In the genomic region with DNA sequence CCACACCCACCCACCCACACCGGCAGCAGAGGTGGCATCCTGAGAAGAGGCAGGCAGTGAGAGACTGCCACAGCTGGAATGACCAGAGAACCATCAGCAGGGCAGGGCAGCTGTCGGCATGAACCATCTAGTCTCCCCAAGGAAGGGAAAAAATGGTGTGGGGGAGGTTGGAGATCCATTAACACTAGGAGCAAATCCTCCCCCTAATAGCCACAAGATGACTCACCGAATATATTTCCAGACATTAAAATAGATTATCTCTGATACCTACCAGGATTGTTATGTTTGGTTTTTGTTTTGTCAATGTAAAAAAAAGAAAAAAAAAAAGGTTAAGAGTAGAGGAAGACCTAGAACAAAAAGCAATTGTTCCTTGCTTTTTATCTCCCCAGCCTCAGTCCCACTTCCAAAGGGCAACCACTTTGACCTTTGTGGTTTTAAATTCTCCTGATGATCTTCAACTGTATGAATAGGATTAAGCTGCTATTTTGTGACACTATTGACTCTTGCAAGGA, we compare ENCODE assay signal across 13 cellular contexts. TPM values are rescaled to one million over a fixed set of nuclear protein-coding genes. Genes with fewer than 3 reads are reported as not detected.
A peak's percentile ranks its signal among the peaks of the same experiment; 100 is the strongest.
DNase-seq lines count a peak whose midpoint lies in the region; ATAC-seq, FAIRE-seq and TF ChIP-seq lines count a peak whose summit lies in the region.
"Had no signal": no experiment of that assay in that cellular context is flagged by ENCODE, and none has a peak within 500 bp of the region (broad histone marks: within the 10 kb centered on the region; RNA-seq: fewer than 3 reads in every experiment).

No MANE protein-coding gene starts in this region.

- no peaks in the 10 kb centered on the region for H3K79me2 ChIP-seq in OCI-LY7 (ENCODE audit: insufficient read depth, low read depth, low read length)

- no peak overlapping the region for H3K4me3 ChIP-seq in right atrium auricular region
- H3K4me3 ChIP-seq in OCI-LY7 (ENCODE audit: low read depth, low read length, poor library complexity, severe bottlenecking): no peak overlapping the region
- H3K4me3 ChIP-seq: SJSA1, testis had no signal

- TF ChIP-seq POLR2A in GM12892 (IDR thresholded peaks at IDR 0.05; ENCODE audit: low read depth, low read length): no peak

- no peaks in the 10 kb centered on the region for H3K9me3 ChIP-seq in right atrium auricular region
- no peaks in the 10 kb centered on the region for H3K9me3 ChIP-seq in OCI-LY7 (ENCODE audit: low read length)
- H3K9me3 ChIP-seq: SJSA1, testis had no signal

- BruUV-seq in OCI-LY7 (replicated peaks; lab: Mats Ljungman, UMichigan): no TSS peak

- H4K20me1 ChIP-seq in OCI-LY7 (ENCODE audit: insufficient read depth, low read length): no peaks in the 10 kb centered on the region

- H3K27ac Mint-ChIP-seq in glutamatergic neuron (ENCODE audit: unreplicated experiment): no peak overlapping the region

- H3K4me1 ChIP-seq in right atrium auricular region: peaks cover 0 to 10% of the 10 kb centered on the region in 2 donors
- H3K4me1 ChIP-seq in OCI-LY7 (ENCODE audit: insufficient read depth, low read length, poor library complexity, severe bottlenecking): no peaks in the 10 kb centered on the region
- H3K4me1 ChIP-seq: SJSA1, testis had no signal

- H3K9me2 ChIP-seq in OCI-LY7 (ENCODE audit: insufficient read depth, low read length): no peaks in the 10 kb centered on the region

- no peak overlapping the region for H3K4me3 Mint-ChIP-seq in glutamatergic neuron (ENCODE audit: unreplicated experiment)

- intact Hi-C loops in Right ventricle myocardium inferior (cut with DNase I) (no loop called here), OCI-LY7 (cut with micrococcal nuclease; ENCODE audit: unreplicated experiment) (no loop called here)

- TF ChIP-seq CTCF in right atrium auricular region (IDR thresholded peaks at IDR 0.05): no peak
- TF ChIP-seq CTCF in glutamatergic neuron (IDR thresholded peaks at IDR 0.05; ENCODE audit: partially characterized antibody, unreplicated experiment): no peak
- TF ChIP-seq CTCF in OCI-LY7 (conservative IDR thresholded peaks at IDR 0.05; ENCODE audit: low read length): no peak

- H3K36me3 Mint-ChIP-seq in glutamatergic neuron (ENCODE audit: unreplicated experiment): no peaks in the 10 kb centered on the region

- peak; percentile 27 for ATAC-seq in Right ventricle myocardium inferior

- H3K27me3 Mint-ChIP-seq in glutamatergic neuron (ENCODE audit: unreplicated experiment): peaks cover 1% of the 10 kb centered on the region

- H3K36me3 ChIP-seq in right atrium auricular region (no peaks in the 10 kb centered on the region), OCI-LY7 (ENCODE audit: insufficient read depth, low read length) (no peaks in the 10 kb centered on the region)
- H3K36me3 ChIP-seq: SJSA1 had no signal

- DNase-seq in Right ventricle myocardium inferior (ENCODE audit: missing footprints) (no peak), right atrium auricular region (ENCODE audit: low spot score) (no peak), SW480 (ENCODE audit: low spot score) (peak; percentile 97), glutamatergic neuron (peak; percentile 50), stromal cell of bone marrow (ENCODE audit: low read depth) (peak; percentile 45), GM12892 (ENCODE audit: insufficient read length) (no peak), GM19240 (ENCODE audit: insufficient read length, low spot score) (no peak), OCI-LY7 (ENCODE audit: low spot score) (no peak)
- DNase-seq: activated naive CD4-positive, alpha-beta T cell treated with anti-CD3 and anti-CD28 coated beads, Interleukin-2, amount 50 U/mL, for 16 hours; effector CD4-positive, alpha-beta T cell; NCI-H2107; testis had no signal

- H3K27me3 ChIP-seq in right atrium auricular region: no peaks in the 10 kb centered on the region
- H3K27me3 ChIP-seq: SJSA1, testis had no signal

- H3K4me2 ChIP-seq in OCI-LY7 (ENCODE audit: low read length): no peak overlapping the region

- H3K4me1 Mint-ChIP-seq in glutamatergic neuron (ENCODE audit: low read depth, unreplicated experiment): peaks cover 6% of the 10 kb centered on the region

- CTCF ChIA-PET in OCI-LY7 (lab: Charles Lee; ENCODE audit: unreplicated experiment): no interaction called here

- peaks cover 1% of the 10 kb centered on the region for H3K9me3 Mint-ChIP-seq in glutamatergic neuron (ENCODE audit: unreplicated experiment)

- H3K27ac ChIP-seq in right atrium auricular region: no peak overlapping the region
- H3K27ac ChIP-seq in OCI-LY7 (ENCODE audit: low read depth, low read length, poor library complexity, severe bottlenecking): no peak overlapping the region
- H3K27ac ChIP-seq: SJSA1, testis had no signal

- no peak overlapping the region for H2AFZ ChIP-seq in OCI-LY7 (ENCODE audit: low read length)

- no peak for FAIRE-seq in GM12892 (lab: Jason Lieb, UNC)

- POLR2A ChIA-PET in OCI-LY7 (lab: Charles Lee): no interaction called here

RNA-seq across cellular contexts. Expression of gene THSD1, which starts 34.2 kb away (rescaled TPM):
- total RNA-seq in Right ventricle myocardium inferior: 4.6 TPM
- total RNA-seq in right atrium auricular region: 1 to 10 TPM; 6.5 to 7.3 TPM
- total RNA-seq in glutamatergic neuron (ENCODE audit: unreplicated experiment): 0.27 TPM
- polyA plus RNA-seq in GM12892 (2012; ENCODE audit: missing spikeins): 0.15 TPM
- 0.28 and 0.49 TPM in 2 replicates for total RNA-seq in OCI-LY7 (2014; rRNA removed; shearing (Covaris generic))
- total RNA-seq in OCI-LY7 (2022): not detected in 2 replicates

Comparison
In these comparisons a context has a peak if more than half of its experiments do, and no peak if none do; other contexts are left out.
1. DNase-seq: peak in SW480 (single experiment), glutamatergic neuron (single experiment) and stromal cell of bone marrow (single experiment); none in Right ventricle myocardium inferior (single experiment), right atrium auricular region (single experiment), GM12892 (single experiment), GM19240 (single experiment) and OCI-LY7 (single experiment).